ENCODE assay signal across 1 cellular context in genomic region chr6:137810554-137811120, GRCh38.
TF ChIP-seq lines count a peak whose summit lies in the region.

No MANE protein-coding gene starts in this region.

TF ChIP-seq in K562, 482 proteins besides CTCF, POLR2A, EP300 and RAD21 (continued from another document and continues in another):
- TF ChIP-seq, protein P1, sequence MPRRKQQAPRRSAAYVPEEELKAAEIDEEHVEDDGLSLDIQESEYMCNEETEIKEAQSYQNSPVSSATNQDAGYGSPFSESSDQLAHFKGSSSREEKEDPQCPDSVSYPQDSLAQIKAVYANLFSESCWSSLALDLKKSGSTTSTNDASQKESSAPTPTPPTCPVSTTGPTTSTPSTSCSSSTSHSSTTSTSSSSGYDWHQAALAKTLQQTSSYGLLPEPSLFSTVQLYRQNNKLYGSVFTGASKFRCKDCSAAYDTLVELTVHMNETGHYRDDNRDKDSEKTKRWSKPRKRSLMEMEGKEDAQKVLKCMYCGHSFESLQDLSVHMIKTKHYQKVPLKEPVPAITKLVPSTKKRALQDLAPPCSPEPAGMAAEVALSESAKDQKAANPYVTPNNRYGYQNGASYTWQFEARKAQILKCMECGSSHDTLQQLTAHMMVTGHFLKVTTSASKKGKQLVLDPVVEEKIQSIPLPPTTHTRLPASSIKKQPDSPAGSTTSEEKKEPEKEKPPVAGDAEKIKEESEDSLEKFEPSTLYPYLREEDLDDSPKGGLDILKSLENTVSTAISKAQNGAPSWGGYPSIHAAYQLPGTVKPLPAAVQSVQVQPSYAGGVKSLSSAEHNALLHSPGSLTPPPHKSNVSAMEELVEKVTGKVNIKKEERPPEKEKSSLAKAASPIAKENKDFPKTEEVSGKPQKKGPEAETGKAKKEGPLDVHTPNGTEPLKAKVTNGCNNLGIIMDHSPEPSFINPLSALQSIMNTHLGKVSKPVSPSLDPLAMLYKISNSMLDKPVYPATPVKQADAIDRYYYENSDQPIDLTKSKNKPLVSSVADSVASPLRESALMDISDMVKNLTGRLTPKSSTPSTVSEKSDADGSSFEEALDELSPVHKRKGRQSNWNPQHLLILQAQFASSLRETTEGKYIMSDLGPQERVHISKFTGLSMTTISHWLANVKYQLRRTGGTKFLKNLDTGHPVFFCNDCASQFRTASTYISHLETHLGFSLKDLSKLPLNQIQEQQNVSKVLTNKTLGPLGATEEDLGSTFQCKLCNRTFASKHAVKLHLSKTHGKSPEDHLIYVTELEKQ (CRISPR knock-in tag; IDR thresholded peaks at IDR 0.05) = no peak
- TF ChIP-seq MNT (conservative IDR thresholded peaks at IDR 0.05) (no peak), ID3 (CRISPR knock-in tag; IDR thresholded peaks at IDR 0.05) (no peak), ID3 (tag; IDR thresholded peaks at IDR 0.05) (peak; percentile 62; the same call in 1 of the 2 replicates), NFIX (CRISPR knock-in tag; IDR thresholded peaks at IDR 0.05; ENCODE audit: low read depth) (0 out of 2 replicates have a peak, but pooled peaks have one; percentile 32), MBD2 (IDR thresholded peaks at IDR 0.05; ENCODE audit: borderline replicate concordance, low read depth) (no peak), SNAPC5 (CRISPR knock-in tag; IDR thresholded peaks at IDR 0.05) (no peak), NRF1 (conservative IDR thresholded peaks at IDR 0.05 in 1 of 2, IDR thresholded peaks at IDR 0.05 in 1 of 2) (no peak), HOXB6 (CRISPR knock-in tag; IDR thresholded peaks at IDR 0.05; ENCODE audit: borderline replicate concordance) (peak; percentile 75; the same call in 1 of the 2 replicates), ZNF76 (CRISPR knock-in tag; IDR thresholded peaks at IDR 0.05; ENCODE audit: borderline replicate concordance) (0 out of 2 replicates have a peak, but pooled peaks have one; percentile 37), SMARCE1 (IDR thresholded peaks at IDR 0.05) (0 out of 2 replicates have a peak, but pooled peaks have one; percentile 10), ARNT (IDR thresholded peaks at IDR 0.05) (0 out of 4 replicates have a peak, but pooled peaks of 1 of the 2 experiments have one; percentile 55), NR3C1 (CRISPR knock-in tag; IDR thresholded peaks at IDR 0.05) (no peak), BRF1 (IDR thresholded peaks at IDR 0.05; ENCODE audit: borderline replicate concordance, extremely low read depth, insufficient read length) (no peak), SETDB1 (IDR thresholded peaks at IDR 0.05; ENCODE audit: low read length) (no peak), TCF3 (CRISPR knock-in tag; IDR thresholded peaks at IDR 0.05) (peak; percentile 37; the same call in 1 of the 2 replicates), NKRF (IDR thresholded peaks at IDR 0.05; ENCODE audit: borderline replicate concordance) (peak; percentile 19; the same call in 1 of the 2 replicates), ZNF282 (CRISPR knock-in tag; IDR thresholded peaks at IDR 0.05) (no peak), BACH1 (tag; IDR thresholded peaks at IDR 0.05) (no peak), SIN3B (IDR thresholded peaks at IDR 0.05; ENCODE audit: low read depth) (no peak), KLF1 (tag; IDR thresholded peaks at IDR 0.05) (no peak), CBX3 (IDR thresholded peaks at IDR 0.05; ENCODE audit: borderline replicate concordance in 1 of 2, low read length in 2 of 2) (peak in 1 of 2 experiments; percentile 96; a peak in 2 of 3 replicates), CHD1 (IDR thresholded peaks at IDR 0.05; ENCODE audit: low read length) (no peak), PBX2 (CRISPR knock-in tag; IDR thresholded peaks at IDR 0.05; ENCODE audit: low read depth) (no peak), PBX2 (tag; conservative IDR thresholded peaks at IDR 0.05; ENCODE audit: low read depth) (peak; percentile 42), KAT8 (IDR thresholded peaks at IDR 0.05; ENCODE audit: low read depth) (no peak), POLR2B (IDR thresholded peaks at IDR 0.05; ENCODE audit: low read depth, partially characterized antibody) (no peak), KLF16 (IDR thresholded peaks at IDR 0.05) (no peak), ZNF445 (CRISPR knock-in tag; IDR thresholded peaks at IDR 0.05; ENCODE audit: low read depth) (no peak), ZKSCAN8 (CRISPR knock-in tag; IDR thresholded peaks at IDR 0.05) (0 out of 2 replicates have a peak, but pooled peaks have one; percentile 8), MTA3 (IDR thresholded peaks at IDR 0.05; ENCODE audit: borderline replicate concordance) (no peak), ZNF717 (CRISPR knock-in tag; IDR thresholded peaks at IDR 0.05) (no peak), FUS (optimal IDR thresholded peaks at IDR 0.05; ENCODE audit: low read depth, low read length) (no peak), CBX2 (IDR thresholded peaks at IDR 0.05; ENCODE audit: insufficient read depth, low read length, poor library complexity, severe bottlenecking) (no peak), RCOR1 (IDR thresholded peaks at IDR 0.05; ENCODE audit: borderline replicate concordance in 1 of 2, low read depth in 2 of 2, low read length in 2 of 2) (peak; percentile 92 to 96), HDAC3 (IDR thresholded peaks at IDR 0.05; ENCODE audit: borderline replicate concordance, partially characterized antibody) (no peak), SRF (CRISPR knock-in tag; IDR thresholded peaks at IDR 0.05) (no peak), BRD4 (IDR thresholded peaks at IDR 0.05) (peak; percentile 55; the same call in 1 of the 2 replicates), MEIS2 (IDR thresholded peaks at IDR 0.05; ENCODE audit: partially characterized antibody) (peak; percentile 62), ADNP (tag; IDR thresholded peaks at IDR 0.05) (peak; percentile 99), MCM2 (IDR thresholded peaks at IDR 0.05; ENCODE audit: low read depth) (no peak), ZNF583 (CRISPR knock-in tag; IDR thresholded peaks at IDR 0.05) (no peak)
- TF ChIP-seq, protein P2, sequence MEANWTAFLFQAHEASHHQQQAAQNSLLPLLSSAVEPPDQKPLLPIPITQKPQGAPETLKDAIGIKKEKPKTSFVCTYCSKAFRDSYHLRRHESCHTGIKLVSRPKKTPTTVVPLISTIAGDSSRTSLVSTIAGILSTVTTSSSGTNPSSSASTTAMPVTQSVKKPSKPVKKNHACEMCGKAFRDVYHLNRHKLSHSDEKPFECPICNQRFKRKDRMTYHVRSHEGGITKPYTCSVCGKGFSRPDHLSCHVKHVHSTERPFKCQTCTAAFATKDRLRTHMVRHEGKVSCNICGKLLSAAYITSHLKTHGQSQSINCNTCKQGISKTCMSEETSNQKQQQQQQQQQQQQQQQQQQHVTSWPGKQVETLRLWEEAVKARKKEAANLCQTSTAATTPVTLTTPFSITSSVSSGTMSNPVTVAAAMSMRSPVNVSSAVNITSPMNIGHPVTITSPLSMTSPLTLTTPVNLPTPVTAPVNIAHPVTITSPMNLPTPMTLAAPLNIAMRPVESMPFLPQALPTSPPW (CRISPR knock-in tag; IDR thresholded peaks at IDR 0.05) = no peak
- TF ChIP-seq, protein P3, sequence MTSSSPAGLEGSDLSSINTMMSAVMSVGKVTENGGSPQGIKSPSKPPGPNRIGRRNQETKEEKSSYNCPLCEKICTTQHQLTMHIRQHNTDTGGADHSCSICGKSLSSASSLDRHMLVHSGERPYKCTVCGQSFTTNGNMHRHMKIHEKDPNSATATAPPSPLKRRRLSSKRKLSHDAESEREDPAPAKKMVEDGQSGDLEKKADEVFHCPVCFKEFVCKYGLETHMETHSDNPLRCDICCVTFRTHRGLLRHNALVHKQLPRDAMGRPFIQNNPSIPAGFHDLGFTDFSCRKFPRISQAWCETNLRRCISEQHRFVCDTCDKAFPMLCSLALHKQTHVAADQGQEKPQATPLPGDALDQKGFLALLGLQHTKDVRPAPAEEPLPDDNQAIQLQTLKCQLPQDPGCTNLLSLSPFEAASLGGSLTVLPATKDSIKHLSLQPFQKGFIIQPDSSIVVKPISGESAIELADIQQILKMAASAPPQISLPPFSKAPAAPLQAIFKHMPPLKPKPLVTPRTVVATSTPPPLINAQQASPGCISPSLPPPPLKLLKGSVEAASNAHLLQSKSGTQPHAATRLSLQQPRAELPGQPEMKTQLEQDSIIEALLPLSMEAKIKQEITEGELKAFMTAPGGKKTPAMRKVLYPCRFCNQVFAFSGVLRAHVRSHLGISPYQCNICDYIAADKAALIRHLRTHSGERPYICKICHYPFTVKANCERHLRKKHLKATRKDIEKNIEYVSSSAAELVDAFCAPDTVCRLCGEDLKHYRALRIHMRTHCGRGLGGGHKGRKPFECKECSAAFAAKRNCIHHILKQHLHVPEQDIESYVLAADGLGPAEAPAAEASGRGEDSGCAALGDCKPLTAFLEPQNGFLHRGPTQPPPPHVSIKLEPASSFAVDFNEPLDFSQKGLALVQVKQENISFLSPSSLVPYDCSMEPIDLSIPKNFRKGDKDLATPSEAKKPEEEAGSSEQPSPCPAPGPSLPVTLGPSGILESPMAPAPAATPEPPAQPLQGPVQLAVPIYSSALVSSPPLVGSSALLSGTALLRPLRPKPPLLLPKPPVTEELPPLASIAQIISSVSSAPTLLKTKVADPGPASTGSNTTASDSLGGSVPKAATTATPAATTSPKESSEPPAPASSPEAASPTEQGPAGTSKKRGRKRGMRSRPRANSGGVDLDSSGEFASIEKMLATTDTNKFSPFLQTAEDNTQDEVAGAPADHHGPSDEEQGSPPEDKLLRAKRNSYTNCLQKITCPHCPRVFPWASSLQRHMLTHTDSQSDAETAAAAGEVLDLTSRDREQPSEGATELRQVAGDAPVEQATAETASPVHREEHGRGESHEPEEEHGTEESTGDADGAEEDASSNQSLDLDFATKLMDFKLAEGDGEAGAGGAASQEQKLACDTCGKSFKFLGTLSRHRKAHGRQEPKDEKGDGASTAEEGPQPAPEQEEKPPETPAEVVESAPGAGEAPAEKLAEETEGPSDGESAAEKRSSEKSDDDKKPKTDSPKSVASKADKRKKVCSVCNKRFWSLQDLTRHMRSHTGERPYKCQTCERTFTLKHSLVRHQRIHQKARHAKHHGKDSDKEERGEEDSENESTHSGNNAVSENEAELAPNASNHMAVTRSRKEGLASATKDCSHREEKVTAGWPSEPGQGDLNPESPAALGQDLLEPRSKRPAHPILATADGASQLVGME (CRISPR knock-in tag; IDR thresholded peaks at IDR 0.05) = 0 out of 2 replicates have a peak, but pooled peaks have one; percentile 48
- TF ChIP-seq, protein P4, sequence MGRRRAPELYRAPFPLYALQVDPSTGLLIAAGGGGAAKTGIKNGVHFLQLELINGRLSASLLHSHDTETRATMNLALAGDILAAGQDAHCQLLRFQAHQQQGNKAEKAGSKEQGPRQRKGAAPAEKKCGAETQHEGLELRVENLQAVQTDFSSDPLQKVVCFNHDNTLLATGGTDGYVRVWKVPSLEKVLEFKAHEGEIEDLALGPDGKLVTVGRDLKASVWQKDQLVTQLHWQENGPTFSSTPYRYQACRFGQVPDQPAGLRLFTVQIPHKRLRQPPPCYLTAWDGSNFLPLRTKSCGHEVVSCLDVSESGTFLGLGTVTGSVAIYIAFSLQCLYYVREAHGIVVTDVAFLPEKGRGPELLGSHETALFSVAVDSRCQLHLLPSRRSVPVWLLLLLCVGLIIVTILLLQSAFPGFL (CRISPR knock-in tag; IDR thresholded peaks at IDR 0.05) = no peak
